11 cellular contexts compared by ENCODE assay signal in the genomic region with DNA sequence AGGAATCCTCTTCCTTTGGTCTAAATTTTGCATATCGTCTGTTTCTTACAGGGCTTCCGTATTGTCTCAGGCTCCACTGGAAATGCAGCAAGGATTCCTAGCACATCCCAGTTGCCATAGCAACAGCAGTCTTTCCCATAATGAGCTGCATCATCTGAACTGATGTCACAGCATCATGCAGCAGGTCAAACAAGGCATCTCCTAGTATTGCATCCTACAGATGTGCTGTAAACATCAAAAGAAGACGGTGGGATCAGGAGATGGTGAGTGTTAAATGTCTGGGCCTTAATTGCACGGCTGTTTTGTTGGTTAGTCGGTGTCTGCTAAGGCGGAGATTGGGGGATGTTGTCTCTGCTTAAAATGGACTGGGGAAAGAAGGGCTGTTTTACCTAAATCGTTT. TPM values are rescaled to one million over a fixed set of nuclear protein-coding genes. Genes with fewer than 3 reads are reported as not detected.
DNase-seq lines count a peak whose midpoint lies in the region; ATAC-seq, FAIRE-seq and TF ChIP-seq lines count a peak whose summit lies in the region.
"Had no signal": no experiment of that assay in that cellular context is flagged by ENCODE, and none has a peak within 500 bp of the region (broad histone marks: within the 10 kb centered on the region; RNA-seq: fewer than 3 reads in every experiment).

TSS of gene AKAP6 (plus strand) at position 153 of the 400 bp plus-strand sequence. CDS start 104,196 bp downstream, outside the sequence.

- peak within 1 kb of the TSS; percentile 21 for H2AFZ ChIP-seq in neural cell (ENCODE audit: low read depth, low read length)
- H2AFZ ChIP-seq in PC-9, result no peak within 1 kb of the TSS

- H3K27me3 ChIP-seq in BJ (ENCODE audit: control insufficient read depth, insufficient read depth, low read length), result no peaks in the 10 kb centered on the region
- H3K27me3 ChIP-seq in neural cell (ENCODE audit: insufficient read depth, low read depth, low read length), result no peaks in the 10 kb centered on the region
- H3K27me3 ChIP-seq in PC-9 (ENCODE audit: insufficient read depth, low read depth), result no peaks in the 10 kb centered on the region
- H3K27me3 ChIP-seq: adrenal gland had no signal

- CTCF ChIA-PET in BJ (lab: Yijun Ruan, JAX), result interaction anchor here (0.9 kb wide), 1 partner anchor 54 kb away, joined by 3 read pairs; no protein-coding TSS in a partner anchor
- CTCF ChIA-PET in PC-9 (lab: Charles Lee), result no interaction called here
- CTCF ChIA-PET in GM10248 (lab: Yijun Ruan, JAX), result no interaction called here

- peak within 1 kb of the TSS; percentile 83 for H3K9ac ChIP-seq in neural cell (ENCODE audit: low read length)

- no peaks in the 10 kb centered on the region for H3K9me3 ChIP-seq in neural cell (ENCODE audit: low read length)
- H3K9me3 ChIP-seq in PC-9 (ENCODE audit: insufficient read depth, low read depth), result no peaks in the 10 kb centered on the region
- H3K9me3 ChIP-seq: adrenal gland had no signal

- H3K4me3 ChIP-seq in BJ (ENCODE audit: low read depth, low read length) (no peak within 1 kb of the TSS), neural cell (ENCODE audit: low read length) (peak within 1 kb of the TSS; percentile 71), PC-9 (no peak within 1 kb of the TSS)
- H3K4me3 ChIP-seq: adrenal gland had no signal

- no peak for TF ChIP-seq CTCF in BJ (IDR thresholded peaks at IDR 0.05; ENCODE audit: insufficient read depth, low read depth, low read length)
- peak; percentile 18 for TF ChIP-seq CTCF in neural cell (IDR thresholded peaks at IDR 0.05; ENCODE audit: poor library complexity, severe bottlenecking)
- TF ChIP-seq CTCF in PC-9 (conservative IDR thresholded peaks at IDR 0.05), result no peak
- TF ChIP-seq CTCF in GM10248 (IDR thresholded peaks at IDR 0.05; ENCODE audit: control extremely low read depth, extremely low read depth, low read depth, missing control alignments), result no peak

- H3K4me2 ChIP-seq in neural cell (ENCODE audit: low read length), result peak within 1 kb of the TSS; percentile 94
- H3K4me2 ChIP-seq in PC-9, result no peak within 1 kb of the TSS

- ATAC-seq in HG03342 (IDR thresholded peaks at IDR 0.05; ENCODE audit: unreplicated experiment) (no peak), GM19395 (IDR thresholded peaks at IDR 0.05; ENCODE audit: unreplicated experiment) (no peak)

- intact Hi-C loops in PC-9 (cut with micrococcal nuclease; ENCODE audit: unreplicated experiment), result no loop called here

- no peak for DNase-seq in BJ (ENCODE audit: low read depth)
- DNase-seq in NCI-H524 treated with DMSO at 0.1 percent for 48 hours (lab: John Stamatoyannopoulos, UW), result peak; percentile 49
- peak; percentile 30 to 38 for DNase-seq in frontal cortex (ENCODE audit: low spot score in 2 of 2)
- DNase-seq in PC-9, result no peak
- DNase-seq in GM10248 (ENCODE audit: extremely low spot score), result no peak
- DNase-seq: stimulated activated CD4-positive, alpha-beta T cell treated with anti-CD3 and anti-CD28 coated beads, Interleukin-15, amount 100 ng/mL, for 24 hours; stimulated activated naive CD4-positive, alpha-beta T cell treated with Interleukin-2 at 50 U/mL for 16 hours had no signal

- POLR2A ChIA-PET in BJ (lab: Charles Lee) (no interaction called here), PC-9 (lab: Charles Lee; ENCODE audit: unreplicated experiment) (no interaction called here), GM10248 (lab: Yijun Ruan, JAX) (no interaction called here)

- TF ChIP-seq EP300 in neural cell (conservative IDR thresholded peaks at IDR 0.05; ENCODE audit: poor library complexity, severe bottlenecking), result peak; percentile 90

- no peak for FAIRE-seq in frontal cortex (lab: Jason Lieb, UNC)

- no TSS peak for BruUV-seq in PC-9 (replicated peaks; lab: Mats Ljungman, UMichigan)

- H3K36me3 ChIP-seq in BJ (ENCODE audit: control insufficient read depth, insufficient read depth, low read length) (no peaks in the 10 kb centered on the region), neural cell (ENCODE audit: insufficient read depth, low read length) (no peaks in the 10 kb centered on the region), PC-9 (ENCODE audit: low read depth) (no peaks in the 10 kb centered on the region)
- H3K36me3 ChIP-seq: adrenal gland had no signal

- H3K27ac ChIP-seq in neural cell (ENCODE audit: low read length) (peak within 1 kb of the TSS; percentile 95), PC-9 (no peak within 1 kb of the TSS)

- peak; percentile 41 for TF ChIP-seq RAD21 in neural cell (conservative IDR thresholded peaks at IDR 0.05)

- H3K9me2 ChIP-seq in neural cell (ENCODE audit: insufficient read depth, low read length), result no peaks in the 10 kb centered on the region
- no peaks in the 10 kb centered on the region for H3K9me2 ChIP-seq in PC-9 (ENCODE audit: insufficient read depth)

- peaks cover 3% of the 10 kb centered on the region for H4K20me1 ChIP-seq in neural cell (ENCODE audit: insufficient read depth)
- H4K20me1 ChIP-seq in PC-9 (ENCODE audit: insufficient read depth), result no peaks in the 10 kb centered on the region

- peaks cover 4% of the 10 kb centered on the region for H3F3A ChIP-seq in neural cell (ENCODE audit: insufficient read depth, low read length, poor library complexity, severe bottlenecking)
- peaks cover 5% of the 10 kb centered on the region; the same call in 1 of the 2 replicates for H3F3A ChIP-seq in PC-9 (ENCODE audit: insufficient read depth, low read depth)

- H3K79me2 ChIP-seq in neural cell (replicated peaks; ENCODE audit: insufficient read depth, low read length), result peaks cover 58% of the 10 kb centered on the region
- H3K79me2 ChIP-seq in PC-9 (ENCODE audit: low read depth), result no peaks in the 10 kb centered on the region

- no peaks in the 10 kb centered on the region for H3K4me1 ChIP-seq in PC-9 (replicated peaks; ENCODE audit: insufficient read depth)
- H3K4me1 ChIP-seq: adrenal gland had no signal

TF ChIP-seq in neural cell, 6 proteins besides CTCF, POLR2A, EP300 and RAD21:
- peak; percentile 99 for TF ChIP-seq POLR2AphosphoS5 (IDR thresholded peaks at IDR 0.05)
- TF ChIP-seq SMC3 (conservative IDR thresholded peaks at IDR 0.05; ENCODE audit: poor library complexity), result peak; percentile 45
- TF ChIP-seq MXI1 (conservative IDR thresholded peaks at IDR 0.05; ENCODE audit: poor library complexity, severe bottlenecking), result peak; percentile 79
- TF ChIP-seq EZH2 (IDR thresholded peaks at IDR 0.05; ENCODE audit: borderline replicate concordance, insufficient read depth, low read length, poor library complexity, severe bottlenecking), result no peak
- TF ChIP-seq TAF1 (IDR thresholded peaks at IDR 0.05; ENCODE audit: low read depth), result no peak
- peak; percentile 95 for TF ChIP-seq REST (IDR thresholded peaks at IDR 0.05; ENCODE audit: borderline replicate concordance)

RNA-seq across cellular contexts. Expression of gene AKAP6, which starts in this region (rescaled TPM):
- 18.5 and 22.9 TPM in 2 replicates for polyA plus RNA-seq in BJ (2011; rRNA removed)
- 85.4 and 118 TPM in 2 replicates for polyA minus RNA-seq in BJ (2011; rRNA and poly(A)+ RNA removed)
- 102 TPM for total RNA-seq in frontal cortex
- polyA plus RNA-seq in neural cell, result 15.8 and 22.8 TPM in 2 replicates
- polyA minus RNA-seq in neural cell, result 270 and 365 TPM in 2 replicates
- total RNA-seq in PC-9 (2021), result 2.8 and 3.5 TPM in 2 replicates

Comparison
In these comparisons a context has a peak if more than half of its experiments do, and no peak if none do; other contexts are left out.
1. RNA of gene AKAP6 (total RNA-seq): 102 TPM in frontal cortex (single experiment); 2.8 to 3.5 TPM in PC-9; every median in the first group is over 10 times any median in the second.
2. DNase-seq: peak in NCI-H524 treated with DMSO at 0.1 percent for 48 hours (single experiment) and frontal cortex (2 of 2); none in BJ (single experiment), PC-9 (0 of 2) and GM10248 (single experiment).